Comparison of ENCODE assay signal across 14 cellular contexts in genomic region chrX:78595901-78596502, GRCh38.
DNase-seq lines count a peak whose midpoint lies in the region; ATAC-seq and TF ChIP-seq lines count a peak whose summit lies in the region.
"Had no signal": no experiment of that assay in that cellular context is flagged by ENCODE, and none has a peak within 500 bp of the region (broad histone marks: within the 10 kb centered on the region; RNA-seq: fewer than 3 reads in every experiment).

No MANE protein-coding gene starts in this region.

- no peaks in the 10 kb centered on the region for H3K4me1 ChIP-seq in GM23248 (ENCODE audit: insufficient read depth)

- no peaks in the 10 kb centered on the region for H3F3A ChIP-seq in GM23248 (ENCODE audit: insufficient read depth)

- no peak overlapping the region for H2AFZ ChIP-seq in GM23248

- H3K27ac ChIP-seq in GM23248: no peak overlapping the region
- H3K27ac ChIP-seq: HL-60 had no signal

- H3K9me3 ChIP-seq in GM23248 (ENCODE audit: low read depth): no peaks in the 10 kb centered on the region

- H3K4me2 ChIP-seq in GM23248 (ENCODE audit: unreplicated experiment): no peak overlapping the region

- DNase-seq in AG09309 (ENCODE audit: low read depth) (no peak), GM23248 (peak; percentile 9), iPS DF 19.7 (ENCODE audit: low read depth, low spot score) (peak; percentile 1), D341Med (ENCODE audit: low spot score) (no peak)
- DNase-seq: CD8-positive, alpha-beta T cell; left colon; NCI-H2227 treated with DMSO at 0.1 percent for 48 hours had no signal

- H4K20me1 ChIP-seq in GM23248 (ENCODE audit: insufficient read depth): no peaks in the 10 kb centered on the region

- TF ChIP-seq CTCF in AG09309 (IDR thresholded peaks at IDR 0.05; ENCODE audit: control insufficient read depth, insufficient read depth, low read depth, low read length, missing control alignments): peak; percentile 23

- H3K79me2 ChIP-seq in GM23248 (ENCODE audit: insufficient read depth): no peaks in the 10 kb centered on the region

- H3K36me3 ChIP-seq in GM23248 (ENCODE audit: low read depth): no peaks in the 10 kb centered on the region

- 0 out of 3 replicates have a peak, but pooled peaks have one; percentile 19 for ATAC-seq in SK-N-SH treated with all-trans-retinoic acid at 6 μM for 48 hours
- ATAC-seq in HG02938 (IDR thresholded peaks at IDR 0.05; ENCODE audit: unreplicated experiment): no peak
- ATAC-seq in HG02571 (IDR thresholded peaks at IDR 0.05; ENCODE audit: unreplicated experiment): no peak
- ATAC-seq in GM18502 (IDR thresholded peaks at IDR 0.05; ENCODE audit: poor library complexity, unreplicated experiment): no peak
- ATAC-seq: CD8-positive, alpha-beta T cell; HCT116; left colon; right cardiac atrium had no signal

- H3K27me3 ChIP-seq in GM23248 (replicated peaks; ENCODE audit: insufficient read depth): no peaks in the 10 kb centered on the region

- in situ Hi-C loops in GM23248 (cut with MboI): no loop called here

- H3K9me2 ChIP-seq in GM23248 (ENCODE audit: insufficient read depth): no peaks in the 10 kb centered on the region

- WGBS in GM23248 (ENCODE audit: low coverage in 1 of 2, low lambda C conversion rate in 2 of 2, missing lambda C conversion rate in 2 of 2), 2 experiments: 39 to 64% methylated on average over 2 to 3 of the region's 3 CpGs

- H3K4me3 ChIP-seq in AG09309 (ENCODE audit: control insufficient read depth, low read depth, low read length) (no peak overlapping the region), GM23248 (no peak overlapping the region)

- no peak overlapping the region for H3K9ac ChIP-seq in GM23248

TF ChIP-seq in SK-N-SH treated with all-trans-retinoic acid at 6 μM for 48 hours, 23 proteins besides CTCF, POLR2A, EP300 and RAD21:
- TF ChIP-seq CSDC2 (CRISPR knock-in tag; IDR thresholded peaks at IDR 0.05) (no peak), TCF4 (CRISPR knock-in tag; IDR thresholded peaks at IDR 0.05; ENCODE audit: borderline replicate concordance) (no peak), RARB (CRISPR knock-in tag; IDR thresholded peaks at IDR 0.05) (no peak), CSRNP3 (CRISPR knock-in tag; IDR thresholded peaks at IDR 0.05) (no peak), ARNTL (CRISPR knock-in tag; IDR thresholded peaks at IDR 0.05; ENCODE audit: borderline replicate concordance, low read depth) (no peak), ZC3H10 (CRISPR knock-in tag; IDR thresholded peaks at IDR 0.05) (no peak), ZNF70 (CRISPR knock-in tag; IDR thresholded peaks at IDR 0.05) (no peak), POU6F1 (CRISPR knock-in tag; IDR thresholded peaks at IDR 0.05; ENCODE audit: borderline replicate concordance, low read depth) (no peak), CREB5 (CRISPR knock-in tag; IDR thresholded peaks at IDR 0.05; ENCODE audit: low read depth) (no peak), GLIS3 (CRISPR knock-in tag; IDR thresholded peaks at IDR 0.05) (no peak), ZNF565 (CRISPR knock-in tag; conservative IDR thresholded peaks at IDR 0.05; ENCODE audit: low read depth) (no peak), PPARA (CRISPR knock-in tag; IDR thresholded peaks at IDR 0.05; ENCODE audit: borderline replicate concordance) (no peak), PATZ1 (CRISPR knock-in tag; IDR thresholded peaks at IDR 0.05; ENCODE audit: borderline replicate concordance) (no peak), ISL1 (CRISPR knock-in tag; IDR thresholded peaks at IDR 0.05) (no peak), ESRRG (CRISPR knock-in tag; IDR thresholded peaks at IDR 0.05) (no peak), TSHZ2 (CRISPR knock-in tag; IDR thresholded peaks at IDR 0.05) (no peak), BACH2 (CRISPR knock-in tag; IDR thresholded peaks at IDR 0.05; ENCODE audit: borderline replicate concordance) (no peak), ZNF8 (CRISPR knock-in tag; IDR thresholded peaks at IDR 0.05) (no peak)

Comparison
In these comparisons a context has a peak if more than half of its experiments do, and no peak if none do; other contexts are left out.
1. DNase-seq: peak in GM23248 (single experiment) and iPS DF 19.7 (single experiment); none in AG09309 (single experiment) and D341Med (single experiment).